19 cellular contexts compared by ENCODE assay signal in the genomic region with DNA sequence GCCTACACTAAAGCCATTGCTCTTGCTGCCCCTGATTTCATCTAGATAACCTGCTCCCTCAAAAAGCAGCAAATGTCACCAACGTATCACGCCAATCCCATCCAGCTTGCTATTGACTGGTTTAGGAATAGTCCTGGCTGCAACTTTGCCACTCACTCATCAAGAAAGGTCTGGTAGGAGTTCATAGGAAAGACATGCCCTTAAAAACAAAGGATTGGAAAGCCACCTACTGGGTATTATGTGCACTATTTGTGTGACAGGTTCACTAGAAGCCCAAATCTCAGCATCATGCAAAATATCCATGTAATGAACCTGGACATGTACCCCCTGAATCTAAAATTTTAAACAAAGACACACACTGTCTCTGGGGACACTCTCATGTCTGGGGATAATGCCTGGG.
"Had no signal": no experiment of that assay in that cellular context is flagged by ENCODE, and none has a peak within 500 bp of the region (broad histone marks: within the 10 kb centered on the region; RNA-seq: fewer than 3 reads in every experiment).

No MANE protein-coding gene starts in this region.

- H3K4me3 Mint-ChIP-seq: activated CD4-positive, alpha-beta memory T cell treated with anti-CD3 and anti-CD28 coated beads, Interleukin-2, amount 10 ng/mL, durations not matched to agents 7 days and 5 days; activated CD8-positive, alpha-beta memory T cell treated with anti-CD3 and anti-CD28 coated beads, Interleukin-2, amount 10 ng/mL, durations not matched to agents 7 days and 5 days; activated naive CD8-positive, alpha-beta T cell; memory B cell; stimulated activated naive CD8-positive, alpha-beta T cell treated with anti-CD3 and anti-CD28 coated beads, Interleukin-15, Interleukin-2, amounts not matched to agents 100 ng/mL and 50 ng/mL, for 24 hours had no signal

- H3K36me3 Mint-ChIP-seq: activated CD8-positive, alpha-beta memory T cell treated with anti-CD3 and anti-CD28 coated beads, Interleukin-2, amount 10 ng/mL, durations not matched to agents 7 days and 5 days; activated naive CD8-positive, alpha-beta T cell; memory B cell had no signal

- H3K4me1 ChIP-seq: left ventricle myocardium inferior, tibial nerve had no signal

- H3K27me3 ChIP-seq: gastroesophageal sphincter, heart left ventricle, tibial nerve, vagina had no signal

- FAIRE-seq: bronchial epithelial cell, kidney had no signal

- H3K27me3 Mint-ChIP-seq: activated CD4-positive, alpha-beta memory T cell treated with anti-CD3 and anti-CD28 coated beads, Interleukin-2, amount 10 ng/mL, durations not matched to agents 7 days and 5 days; activated CD8-positive, alpha-beta memory T cell treated with anti-CD3 and anti-CD28 coated beads, Interleukin-2, amount 10 ng/mL, durations not matched to agents 7 days and 5 days; memory B cell; progenitor cell of endocrine pancreas had no signal

- H3K27ac Mint-ChIP-seq: activated CD4-positive, alpha-beta memory T cell treated with anti-CD3 and anti-CD28 coated beads, Interleukin-2, amount 10 ng/mL, durations not matched to agents 7 days and 5 days; activated CD8-positive, alpha-beta memory T cell treated with anti-CD3 and anti-CD28 coated beads, Interleukin-2, amount 10 ng/mL, durations not matched to agents 7 days and 5 days; activated naive CD8-positive, alpha-beta T cell; memory B cell; progenitor cell of endocrine pancreas; stimulated activated naive CD8-positive, alpha-beta T cell treated with anti-CD3 and anti-CD28 coated beads, Interleukin-15, Interleukin-2, amounts not matched to agents 100 ng/mL and 50 ng/mL, for 24 hours had no signal

- H3K36me3 ChIP-seq: gastroesophageal sphincter, heart left ventricle, left ventricle myocardium inferior, tibial nerve, vagina had no signal

- DNase-seq: activated CD4-positive, alpha-beta memory T cell treated with anti-CD3 and anti-CD28 coated beads, Interleukin-2, amount 10 ng/mL, durations not matched to agents 7 days and 5 days; activated CD4-positive, alpha-beta T cell treated with anti-CD3 and anti-CD28 coated beads for 48 hours; activated CD4-positive, CD25-positive, alpha-beta regulatory T cell; activated CD8-positive, alpha-beta memory T cell treated with anti-CD3 and anti-CD28 coated beads, Interleukin-2, amount 10 ng/mL, durations not matched to agents 7 days and 5 days; cerebellar nuclear complex; cortex of kidney; heart left ventricle; kidney; left ventricle myocardium inferior; stimulated activated CD4-positive, alpha-beta T cell treated with anti-CD3 and anti-CD28 coated beads, Interleukin-2, amount 100 ng/mL, for 24 hours had no signal

- H3K27ac ChIP-seq: gastroesophageal sphincter, heart left ventricle, left ventricle myocardium inferior, tibial nerve, vagina had no signal

- H3K4me3 ChIP-seq: gastroesophageal sphincter, heart left ventricle, left ventricle myocardium inferior, tibial nerve, vagina had no signal

- H3K9me3 ChIP-seq: gastroesophageal sphincter, heart left ventricle, left ventricle myocardium inferior, tibial nerve, vagina had no signal

- ATAC-seq: activated CD8-positive, alpha-beta memory T cell treated with anti-CD3 and anti-CD28 coated beads, Interleukin-2, amount 10 ng/mL, durations not matched to agents 7 days and 5 days; esophagus mucosa; gastroesophageal sphincter; heart left ventricle had no signal

- H3K9me3 Mint-ChIP-seq: activated CD4-positive, alpha-beta memory T cell treated with anti-CD3 and anti-CD28 coated beads, Interleukin-2, amount 10 ng/mL, durations not matched to agents 7 days and 5 days; memory B cell; stimulated activated naive CD8-positive, alpha-beta T cell treated with anti-CD3 and anti-CD28 coated beads, Interleukin-15, Interleukin-2, amounts not matched to agents 100 ng/mL and 50 ng/mL, for 24 hours had no signal

- H3K4me1 Mint-ChIP-seq: activated CD4-positive, alpha-beta memory T cell treated with anti-CD3 and anti-CD28 coated beads, Interleukin-2, amount 10 ng/mL, durations not matched to agents 7 days and 5 days; activated CD8-positive, alpha-beta memory T cell treated with anti-CD3 and anti-CD28 coated beads, Interleukin-2, amount 10 ng/mL, durations not matched to agents 7 days and 5 days; memory B cell had no signal
